Comparison of ENCODE assay signal across 8 cellular contexts in genomic region chr1:11478571-11479374, GRCh38. TPM values are rescaled to one million over a fixed set of nuclear protein-coding genes. Genes with fewer than 3 reads are reported as not detected.
DNase-seq lines count a peak whose midpoint lies in the region; ATAC-seq and TF ChIP-seq lines count a peak whose summit lies in the region.

Gene DISP3 (plus strand): TSS chr1:11479155. CDS start chr1:11500993, 21,838 bp downstream.

- peak within 1 kb of the TSS; percentile 52 for H3K27ac ChIP-seq in layer of hippocampus (ENCODE audit: low read depth, low read length)

- peaks cover 2% of the 10 kb centered on the region for H3K27me3 ChIP-seq in layer of hippocampus (ENCODE audit: control insufficient read depth, insufficient read depth, low read length)

- ATAC-seq in HG02973 (IDR thresholded peaks at IDR 0.05; ENCODE audit: unreplicated experiment) = peak; percentile 64

- TF ChIP-seq CTCF in GM13976 (IDR thresholded peaks at IDR 0.05; ENCODE audit: borderline replicate concordance, control extremely low read depth, extremely low read depth, insufficient read depth, missing control alignments) = peak; percentile 61

- DNase-seq in GM13976 (ENCODE audit: low spot score) (peak; percentile 96), NCI-H2171 (lab: John Stamatoyannopoulos, UW) (peak; percentile 95), cerebellar cortex (ENCODE audit: low spot score) (peak; percentile 70), mesenteric fat pad (ENCODE audit: low spot score) (no peak)
- DNase-seq in activated CD4-positive, CD25-positive, alpha-beta regulatory T cell treated with anti-CD3 and anti-CD28 coated beads, Interleukin-2, amount 50 U/mL, for 16 hours (ENCODE audit: low read depth, low spot score) = peak; percentile 28
- DNase-seq in stimulated activated CD4-positive, alpha-beta T cell treated with anti-CD3 and anti-CD28 coated beads, Interleukin-2, amount 100 ng/mL, for 48 hours = peak; percentile 75 to 77

- in situ Hi-C loops in GM13976 (cut with MboI; ENCODE audit: low sequenced_read_pairs, unreplicated experiment) = no loop called here

RNA-seq across cellular contexts. Expression of gene DISP3, which starts in this region (rescaled TPM):
- total RNA-seq in mesenteric fat pad = not detected
